In the genomic region with DNA sequence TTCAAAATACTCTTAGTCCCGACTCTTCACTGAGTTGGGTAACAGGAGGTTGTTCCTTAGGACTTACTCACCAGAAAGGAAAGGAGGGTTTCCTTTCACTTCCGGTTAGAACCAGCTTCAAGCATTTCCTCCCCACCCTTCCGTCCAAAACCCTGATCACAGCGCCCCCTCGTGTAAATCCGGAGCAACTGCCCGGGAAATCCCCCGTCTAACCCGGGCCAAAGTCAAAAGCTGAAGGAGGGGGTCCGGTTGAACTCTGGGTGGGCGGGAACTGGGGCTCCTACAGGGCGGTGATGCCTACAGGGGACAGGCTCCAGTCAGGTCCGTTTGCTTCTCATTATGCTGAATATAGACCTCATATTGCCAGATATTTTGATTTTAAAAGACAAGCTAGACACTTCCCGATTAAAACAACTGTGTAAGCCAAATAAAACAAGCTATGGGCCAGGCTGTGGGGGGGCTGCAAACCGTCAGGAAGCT, we compare ENCODE assay signal across 8 cellular contexts. TPM values are rescaled to one million over a fixed set of nuclear protein-coding genes. Genes with fewer than 3 reads are reported as not detected.
A peak's percentile ranks its signal among the peaks of the same experiment; 100 is the strongest.
DNase-seq lines count a peak whose midpoint lies in the region; ATAC-seq and TF ChIP-seq lines count a peak whose summit lies in the region.

No MANE protein-coding gene starts in this region.

- intact Hi-C loops in left ventricle myocardium inferior (cut with micrococcal nuclease), result loop anchor here (10.0 kb wide), 1 partner anchor 48 kb away; no protein-coding TSS in a partner anchor

- peaks cover 21% of the 10 kb centered on the region for H3K4me1 ChIP-seq in left ventricle myocardium inferior

- no peaks in the 10 kb centered on the region for H3K9me3 ChIP-seq in left ventricle myocardium inferior (replicated peaks)

- H3K27ac ChIP-seq in left ventricle myocardium inferior (replicated peaks), result peak overlapping the region; percentile 89

- no peaks in the 10 kb centered on the region for H3K36me3 ChIP-seq in left ventricle myocardium inferior

- ATAC-seq in HG02588 (IDR thresholded peaks at IDR 0.05; ENCODE audit: unreplicated experiment), result peak; percentile 91

- peak overlapping the region; percentile 50 for H3K4me3 ChIP-seq in left ventricle myocardium inferior

- DNase-seq in GM10266 (ENCODE audit: extremely low spot score) (peak; percentile 73), NCI-H1048 (lab: John Stamatoyannopoulos, UW) (peak; percentile 86), SW 1271 (lab: John Stamatoyannopoulos, UW) (peak; percentile 55 to 76), left ventricle myocardium inferior (peak; percentile 62), putamen (ENCODE audit: low spot score) (peak; percentile 48), NCI-H187 (lab: John Stamatoyannopoulos, UW) (no peak)
- DNase-seq in activated naive CD8-positive, alpha-beta T cell treated with anti-CD3 and anti-CD28 coated beads, Interleukin-2, amount 50 U/mL, for 16 hours (ENCODE audit: low read depth, low spot score), result peak; percentile 64

- H3K27me3 ChIP-seq in left ventricle myocardium inferior (ENCODE audit: low read depth), result no peaks in the 10 kb centered on the region

- TF ChIP-seq CTCF in GM10266 (IDR thresholded peaks at IDR 0.05; ENCODE audit: control insufficient read depth, insufficient read depth, low read depth, missing control alignments) (peak; percentile 74), left ventricle myocardium inferior (IDR thresholded peaks at IDR 0.05; ENCODE audit: borderline replicate concordance) (peak; percentile 91)

RNA-seq across cellular contexts. Expression of gene MTARC2, which starts 15.0 kb away (rescaled TPM):
- total RNA-seq in left ventricle myocardium inferior, result 22.6 TPM

RNA-seq across cellular contexts. Expression of gene C1orf115, which starts 43.0 kb away (rescaled TPM):
- total RNA-seq in left ventricle myocardium inferior, result 14.2 TPM

RNA-seq across cellular contexts. Expression of gene MTARC1, which starts 53.6 kb away (rescaled TPM):
- total RNA-seq in left ventricle myocardium inferior, result 8.3 TPM

Comparison
In these comparisons a context has a peak if more than half of its experiments do, and no peak if none do; other contexts are left out.
1. DNase-seq: peak in GM10266 (single experiment), NCI-H1048 (single experiment), SW 1271 (2 of 2), activated naive CD8-positive, alpha-beta T cell treated with anti-CD3 and anti-CD28 coated beads, Interleukin-2, amount 50 U/mL, for 16 hours (single experiment), left ventricle myocardium inferior (single experiment) and putamen (single experiment); none in NCI-H187 (0 of 2).